10 cellular contexts compared by ENCODE assay signal in the genomic region with DNA sequence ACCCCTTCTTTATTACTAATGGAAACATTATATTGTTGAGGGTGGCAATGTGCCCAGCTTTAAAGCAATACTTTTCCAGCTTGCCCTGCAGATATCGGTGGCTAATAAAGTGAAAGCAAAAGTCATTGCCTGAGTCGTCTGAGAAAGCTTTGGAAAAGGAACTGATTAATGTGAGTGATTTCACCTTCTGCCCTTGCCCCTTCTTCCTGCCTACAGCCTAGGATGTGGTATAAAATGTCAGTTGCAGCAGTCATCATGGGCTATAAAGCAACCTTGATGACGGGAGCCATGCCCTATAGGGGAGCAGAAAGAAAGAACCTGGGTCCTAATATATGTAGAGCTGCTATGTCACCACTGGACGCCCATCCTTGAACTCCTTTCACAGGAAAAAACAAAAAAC.
DNase-seq lines count a peak whose midpoint lies in the region; ATAC-seq, FAIRE-seq and TF ChIP-seq lines count a peak whose summit lies in the region.
"Had no signal": no experiment of that assay in that cellular context is flagged by ENCODE, and none has a peak within 500 bp of the region (broad histone marks: within the 10 kb centered on the region; RNA-seq: fewer than 3 reads in every experiment).

No MANE protein-coding gene starts in this region.

- DNase-seq in HT1080 (ENCODE audit: low read depth): peak; percentile 50
- no peak for DNase-seq in astrocyte (ENCODE audit: low read depth)
- no peak for DNase-seq in natural killer cell
- DNase-seq in cardiac septum (ENCODE audit: low spot score): no peak
- DNase-seq: substantia nigra had no signal

- no peaks in the 10 kb centered on the region for H3K27me3 ChIP-seq in astrocyte (ENCODE audit: insufficient read depth, low read length)

- TF ChIP-seq CTCF in astrocyte (IDR thresholded peaks at IDR 0.05; ENCODE audit: insufficient read depth, low read depth, low read length): no peak
- no peak for TF ChIP-seq CTCF in natural killer cell (IDR thresholded peaks at IDR 0.05)

- H3K79me2 ChIP-seq in astrocyte (ENCODE audit: insufficient read depth, low read length): no peaks in the 10 kb centered on the region

- H3K36me3 ChIP-seq in astrocyte (ENCODE audit: insufficient read depth, low read length): no peaks in the 10 kb centered on the region

- FAIRE-seq in astrocyte (lab: Jason Lieb, UNC): peak; percentile 9
- FAIRE-seq: TTC549 had no signal

- H3K27me3 Mint-ChIP-seq in astrocyte (ENCODE audit: low read depth, unreplicated experiment) (no peaks in the 10 kb centered on the region), natural killer cell (ENCODE audit: low read depth in 2 of 2) (peaks cover 0 to 7% of the 10 kb centered on the region in 2 donors)

- intact Hi-C loops in natural killer cell (cut with micrococcal nuclease): no loop called here
- intact Hi-C loops in cardiac septum (cut with DNase I): no loop called here

- H3K4me3 Mint-ChIP-seq in astrocyte (ENCODE audit: unreplicated experiment) (no peak overlapping the region), natural killer cell (peak overlapping the region; percentile 56)

- peak overlapping the region; percentile 60; the same call in 1 of the 2 replicates for H3K4me3 ChIP-seq in GM08714 (ENCODE audit: low read length)
- H3K4me3 ChIP-seq in astrocyte (ENCODE audit: insufficient read depth, low read depth, low read length): no peak overlapping the region

- no peaks in the 10 kb centered on the region for H3K9me3 ChIP-seq in astrocyte (ENCODE audit: insufficient read depth, low read depth, low read length)

- H3K36me3 Mint-ChIP-seq in astrocyte (ENCODE audit: low read depth, unreplicated experiment) (no peaks in the 10 kb centered on the region), natural killer cell (no peaks in the 10 kb centered on the region)

- peak in 2 of 3 donors; percentile 39 to 44 for ATAC-seq in natural killer cell
- no peak for ATAC-seq in HG03025 (IDR thresholded peaks at IDR 0.05; ENCODE audit: low FRiP score, unreplicated experiment)
- ATAC-seq in HG03457 (IDR thresholded peaks at IDR 0.05; ENCODE audit: unreplicated experiment): no peak
- ATAC-seq in GM19035 (IDR thresholded peaks at IDR 0.05; ENCODE audit: unreplicated experiment): no peak

- H3K27ac Mint-ChIP-seq in astrocyte (ENCODE audit: unreplicated experiment): no peak overlapping the region
- peak overlapping the region in 1 of 2 donors; percentile 59 for H3K27ac Mint-ChIP-seq in natural killer cell

- H3K4me1 Mint-ChIP-seq in astrocyte (ENCODE audit: low read depth, unreplicated experiment) (no peaks in the 10 kb centered on the region), natural killer cell (no peaks in the 10 kb centered on the region)

- no peaks in the 10 kb centered on the region for H4K20me1 ChIP-seq in astrocyte (ENCODE audit: insufficient read depth, low read length)

- peak overlapping the region; percentile 54 for H3K4me2 ChIP-seq in astrocyte (ENCODE audit: low read length)

- H3K9me3 Mint-ChIP-seq in astrocyte (ENCODE audit: unreplicated experiment) (no peaks in the 10 kb centered on the region), natural killer cell (no peaks in the 10 kb centered on the region)

- peak overlapping the region; percentile 34 for H2AFZ ChIP-seq in astrocyte (ENCODE audit: low read depth, low read length)

- H3K4me1 ChIP-seq in astrocyte (ENCODE audit: insufficient read depth, low read length): no peaks in the 10 kb centered on the region

- no peak overlapping the region for H3K27ac ChIP-seq in astrocyte (ENCODE audit: low read depth, low read length)

- H3K9ac ChIP-seq in astrocyte (ENCODE audit: low read length): no peak overlapping the region

Comparison
In these comparisons a context has a peak if more than half of its experiments do, and no peak if none do; other contexts are left out.
1. ATAC-seq: peak in natural killer cell (2 of 3); none in HG03025 (single experiment), HG03457 (single experiment) and GM19035 (single experiment).